ENCODE assay signal across 16 cellular contexts in genomic region chr7:158838238-158838637, GRCh38.
"Had no signal": no experiment of that assay in that cellular context is flagged by ENCODE, and none has a peak within 500 bp of the region (broad histone marks: within the 10 kb centered on the region; RNA-seq: fewer than 3 reads in every experiment).

No MANE protein-coding gene starts in this region.

- H3K27me3 Mint-ChIP-seq: activated CD4-positive, alpha-beta memory T cell treated with anti-CD3 and anti-CD28 coated beads for 36 hours; activated naive CD8-positive, alpha-beta T cell; dendritic cell treated with granulocyte-macrophage colony-stimulating factor and Interleukin-4, amounts not matched to agents 40 ng/mL and 50 ng/mL, for 4 days had no signal

- H3K79me2 ChIP-seq: hepatocyte had no signal

- DNase-seq: activated CD4-positive, alpha-beta memory T cell treated with anti-CD3 and anti-CD28 coated beads for 36 hours; activated CD4-positive, CD25-positive, alpha-beta regulatory T cell treated with anti-CD3 and anti-CD28 coated beads, Interleukin-2, amount 50 U/mL, for 72 hours; activated gamma-delta T cell; activated T-cell treated with anti-CD3 and anti-CD28 coated beads, Interleukin-2, amount 50 U/mL, for 48 hours; brain microvascular endothelial cell; erythroblast; kidney; left ventricle myocardium superior; mesendoderm; stimulated activated CD4-positive, alpha-beta T cell treated with anti-CD3 and anti-CD28 coated beads, Interleukin-2, amount 100 ng/mL, for 48 hours; stimulated activated naive CD8-positive, alpha-beta T cell treated with anti-CD3 and anti-CD28 coated beads, Interleukin-15, Interleukin-2, amounts not matched to agents 100 U/mL and 50 U/mL, for 24 hours had no signal

- H3K36me3 Mint-ChIP-seq: activated CD4-positive, alpha-beta memory T cell treated with anti-CD3 and anti-CD28 coated beads for 36 hours; activated naive CD8-positive, alpha-beta T cell; type B pancreatic cell had no signal

- H3K27ac ChIP-seq: brain microvascular endothelial cell, hepatocyte, suprapubic skin had no signal

- H3K4me2 ChIP-seq: hepatocyte had no signal

- H3K9me3 Mint-ChIP-seq: activated CD4-positive, alpha-beta memory T cell treated with anti-CD3 and anti-CD28 coated beads for 36 hours; dendritic cell treated with granulocyte-macrophage colony-stimulating factor and Interleukin-4, amounts not matched to agents 40 ng/mL and 50 ng/mL, for 4 days; type B pancreatic cell had no signal

- H3K27ac Mint-ChIP-seq: activated CD4-positive, alpha-beta memory T cell treated with anti-CD3 and anti-CD28 coated beads for 36 hours; activated naive CD8-positive, alpha-beta T cell; dendritic cell treated with granulocyte-macrophage colony-stimulating factor and Interleukin-4, amounts not matched to agents 40 ng/mL and 50 ng/mL, for 4 days; type B pancreatic cell had no signal

- H3K4me1 ChIP-seq: suprapubic skin had no signal

- ATAC-seq: left ventricle myocardium superior; stimulated activated naive CD8-positive, alpha-beta T cell treated with anti-CD3 and anti-CD28 coated beads, Interleukin-15, Interleukin-2, amounts not matched to agents 100 U/mL and 50 U/mL, for 24 hours had no signal

- H3K4me3 Mint-ChIP-seq: activated CD4-positive, alpha-beta memory T cell treated with anti-CD3 and anti-CD28 coated beads for 36 hours; activated naive CD8-positive, alpha-beta T cell; dendritic cell treated with granulocyte-macrophage colony-stimulating factor and Interleukin-4, amounts not matched to agents 40 ng/mL and 50 ng/mL, for 4 days; type B pancreatic cell had no signal

- H3K9me3 ChIP-seq: suprapubic skin had no signal

- H2AFZ ChIP-seq: hepatocyte had no signal

- H3K4me3 ChIP-seq: hepatocyte, suprapubic skin had no signal

- H3K36me3 ChIP-seq: brain microvascular endothelial cell, suprapubic skin had no signal

- FAIRE-seq: kidney had no signal

- H3K27me3 ChIP-seq: brain microvascular endothelial cell, hepatocyte, suprapubic skin had no signal
